In genomic region chrX:150574824-150575409, GRCh38 we compare ENCODE assay signal across 8 cellular contexts. TPM values are rescaled to one million over a fixed set of nuclear protein-coding genes. Genes with fewer than 3 reads are reported as not detected.
DNase-seq lines count a peak whose midpoint lies in the region; ATAC-seq, FAIRE-seq and TF ChIP-seq lines count a peak whose summit lies in the region.

No MANE protein-coding gene starts in this region.

- in situ Hi-C loops in GM12878 (cut with MboI), result no loop called here

- H3K27me3 ChIP-seq in GM12878 (replicated peaks in 1 of 2; ENCODE audit: control insufficient read depth in 2 of 2, insufficient read depth in 2 of 2, low read length in 1 of 2) (no peaks in the 10 kb centered on the region), heart right ventricle (no peaks in the 10 kb centered on the region)

- intact Hi-C loops in CD14-positive monocyte (cut with micrococcal nuclease), result loop anchor here in 1 of 2 donors (10.0 kb wide), 1 partner anchor 610 kb away; no protein-coding TSS in a partner anchor
- intact Hi-C loops in GM12878 (cut with micrococcal nuclease; ENCODE audit: unreplicated experiment), result loop anchor here (2.0 to 5.0 kb wide), 2 partner anchors 32 to 122 kb away; no protein-coding TSS in a partner anchor
- intact Hi-C loops in lower leg skin (cut with DNase I; ENCODE audit: low total_unique reads), result no loop called here
- intact Hi-C loops in heart right ventricle (cut with DNase I), result loop anchor here in 3 of 10 donors (10.0 kb wide), 3 partner anchors 70 to 610 kb away; partner anchors contain the start of gene MAMLD1 (in 1 of the 3)

- H3K27me3 Mint-ChIP-seq in CD14-positive monocyte (ENCODE audit: low read depth in 3 of 3), result peaks cover 0 to 9% (median 0%) of the 10 kb centered on the region in 3 donors

- no peak for TF ChIP-seq RAD21 in GM12878 (IDR thresholded peaks at IDR 0.05; ENCODE audit: insufficient read depth, low read depth, low read length)

- peak overlapping the region; percentile 76 to 88 (median 86) for H3K27ac Mint-ChIP-seq in CD14-positive monocyte

- H3K4me3 Mint-ChIP-seq in CD14-positive monocyte, result peak overlapping the region; percentile 52 to 67

- H3K9me3 ChIP-seq in GM12878 (replicated peaks; ENCODE audit: control insufficient read depth, insufficient read depth, low read length) (peaks cover 2% of the 10 kb centered on the region; the same call in 1 of the 3 replicates), heart right ventricle (peaks cover 0 to 10% (median 0%) of the 10 kb centered on the region in 11 donors)

- peak; percentile 84 for FAIRE-seq in GM12878 (lab: Jason Lieb, UNC)

- TF ChIP-seq EP300 in GM12878 (IDR thresholded peaks at IDR 0.05; ENCODE audit: borderline replicate concordance in 1 of 2, control insufficient read depth in 1 of 2, low read depth in 2 of 2, low read length in 2 of 2), result no peak

- peak overlapping the region; percentile 74 for H3K4me2 ChIP-seq in GM12878 (ENCODE audit: control insufficient read depth, insufficient read depth)

- peak; percentile 33 for ATAC-seq in GM19324 (IDR thresholded peaks at IDR 0.05; ENCODE audit: low FRiP score, unreplicated experiment)
- ATAC-seq in HG03196 (IDR thresholded peaks at IDR 0.05; ENCODE audit: unreplicated experiment), result peak; percentile 66
- peak; percentile 69 for ATAC-seq in GM12878
- no peak for ATAC-seq in heart right ventricle

- TF ChIP-seq POLR2A in GM12878 (IDR thresholded peaks at IDR 0.05; ENCODE audit: low read depth, low read length) (no peak), lower leg skin (IDR thresholded peaks at IDR 0.05) (no peak)

- BruUV-seq in GM12878 (replicated peaks; lab: Mats Ljungman, UMichigan), result no TSS peak

- H3K79me2 ChIP-seq in GM12878 (ENCODE audit: control insufficient read depth, insufficient read depth, low read length), result no peaks in the 10 kb centered on the region; the same call in 1 of the 2 replicates

- H3K4me1 ChIP-seq in GM12878 (ENCODE audit: control insufficient read depth, insufficient read depth, low read length) (peaks cover 14% of the 10 kb centered on the region; the same call in 1 of the 2 replicates), heart right ventricle (peaks cover 0 to 61% (median 15%) of the 10 kb centered on the region in 9 donors)

- SMC1A ChIA-PET in GM12878 (lab: Charles Lee; ENCODE audit: uncharacterized antibody, unreplicated experiment), result interaction anchor here (1.3 to 2.1 kb wide), 3 partner anchors 12 to 94 kb away, joined by 4 to 6 read pairs (median 4); no protein-coding TSS in a partner anchor

- no peak for TF ChIP-seq CTCF in CD14-positive monocyte (IDR thresholded peaks at IDR 0.05)
- TF ChIP-seq CTCF in GM12878 (IDR thresholded peaks at IDR 0.05 in 2 of 3, conservative IDR thresholded peaks at IDR 0.05 in 1 of 3; ENCODE audit: control insufficient read depth in 2 of 3, extremely low read depth in 1 of 3, insufficient read depth in 1 of 3, low read depth in 3 of 3, low read length in 3 of 3), result no peak
- TF ChIP-seq CTCF in lower leg skin (IDR thresholded peaks at IDR 0.05), result no peak
- no peak for TF ChIP-seq CTCF in heart right ventricle (IDR thresholded peaks at IDR 0.05)

- peak overlapping the region; percentile 9; the same call in 1 of the 2 replicates for H3K9ac ChIP-seq in GM12878 (ENCODE audit: control insufficient read depth, insufficient read depth, low read length)

- H2AFZ ChIP-seq in GM12878 (ENCODE audit: control insufficient read depth, low read depth, low read length), result no peak overlapping the region

- no peak for DNase-seq in CD14-positive monocyte (ENCODE audit: low spot score)
- no peak for DNase-seq in GM12878 (ENCODE audit: low read depth, low spot score)
- DNase-seq in lower leg skin (ENCODE audit: low spot score in 2 of 2), result no peak
- no peak for DNase-seq in SW 1271 (lab: John Stamatoyannopoulos, UW)
- no peak for DNase-seq in heart right ventricle
- no peak for DNase-seq in NCI-H2029 (lab: John Stamatoyannopoulos, UW)

- peaks cover 73% of the 10 kb centered on the region for H3K4me1 Mint-ChIP-seq in CD14-positive monocyte

- H4K20me1 ChIP-seq in GM12878 (ENCODE audit: control insufficient read depth, insufficient read depth), result no peaks in the 10 kb centered on the region

- POLR2A ChIA-PET in GM12878 (lab: Charles Lee), result no interaction called here

- under 1% methylated on average over 9 of the region's 9 CpGs for WGBS in GM12878 (ENCODE audit: insufficient coverage, insufficient replicate concordance, low lambda C conversion rate, missing lambda C conversion rate)
- WGBS in lower leg skin, 2 donors, result 36 to 37% methylated on average over 9 of the region's 9 CpGs
- WGBS in heart right ventricle, 2 donors, result 62 to 65% methylated on average over 9 of the region's 9 CpGs

- H3K4me3 ChIP-seq in GM12878, result peak overlapping the region; percentile 34; the same call in 1 of the 2 replicates
- no peak overlapping the region for H3K4me3 ChIP-seq in lower leg skin (ENCODE audit: low read depth, poor library complexity, severe bottlenecking)
- peak overlapping the region in 1 of 10 donors; percentile 22 for H3K4me3 ChIP-seq in heart right ventricle

- CTCF ChIA-PET in GM12878 (lab: Yijun Ruan, JAX), result interaction anchor here (1.3 kb wide), 1 partner anchor 12 kb away, joined by 6 read pairs; no protein-coding TSS in a partner anchor

- no peaks in the 10 kb centered on the region for H3K36me3 ChIP-seq in GM12878 (ENCODE audit: control insufficient read depth in 2 of 2, insufficient read depth in 2 of 2, low read length in 1 of 2)
- no peaks in the 10 kb centered on the region for H3K36me3 ChIP-seq in heart right ventricle

- peaks cover 0 to 6% (median 0%) of the 10 kb centered on the region in 7 donors for H3K9me3 Mint-ChIP-seq in CD14-positive monocyte

- H3K27ac ChIP-seq in GM12878 (ENCODE audit: control insufficient read depth, insufficient read depth), result peak overlapping the region; percentile 34
- peak overlapping the region in 1 of 10 donors; percentile 63 for H3K27ac ChIP-seq in heart right ventricle

- RAD21 ChIA-PET in GM12878 (lab: Charles Lee; ENCODE audit: unreplicated experiment), result interaction anchor here (1.6 kb wide), 1 partner anchor 96 kb away, joined by 3 read pairs; no protein-coding TSS in a partner anchor

- no peaks in the 10 kb centered on the region for H3K36me3 Mint-ChIP-seq in CD14-positive monocyte

TF ChIP-seq in GM12878, 131 proteins besides CTCF, POLR2A, EP300 and RAD21:
- TF ChIP-seq SUPT20H (IDR thresholded peaks at IDR 0.05; ENCODE audit: borderline replicate concordance, control insufficient read depth, low read depth, low read length) (no peak), CREM (IDR thresholded peaks at IDR 0.05; ENCODE audit: low read depth) (0 out of 2 replicates have a peak, but pooled peaks have one; percentile 13), JUNB (IDR thresholded peaks at IDR 0.05) (peak; percentile 27), ETV6 (conservative IDR thresholded peaks at IDR 0.05 in 1 of 2, IDR thresholded peaks at IDR 0.05 in 1 of 2; ENCODE audit: borderline replicate concordance in 1 of 2, low read depth in 1 of 2) (peak in 1 of 2 experiments; percentile 73; a peak in 2 of 4 replicates), BMI1 (IDR thresholded peaks at IDR 0.05; ENCODE audit: borderline replicate concordance) (no peak)
TF ChIP-seq in GM12878: peak in this region for 3.

RNA-seq across cellular contexts. Expression of gene MTM1, which starts 6.5 kb away (rescaled TPM):
- 10 to 100 TPM; 17.0 to 23.4 TPM for polyA plus RNA-seq in CD14-positive monocyte
- total RNA-seq in GM12878 (2013; cell fraction: nucleolus; rRNA removed), result 13.8 and 14.0 TPM in 2 replicates
- 6.4 and 13.3 TPM in 2 replicates for total RNA-seq in GM12878 (2014; rRNA removed)
- 8.5 and 8.9 TPM in 2 replicates for total RNA-seq in GM12878 (2014; rRNA removed; fragmentation: Illumina TruSeq; extraction: Trizol)
- total RNA-seq in GM12878 (2021), result 9.1 and 9.2 TPM in 2 replicates
- polyA plus RNA-seq in GM12878 (2011; ENCODE audit: low read depth), result 1.8 TPM
- polyA plus RNA-seq in GM12878 (2011; rRNA removed), result 3.9 and 5.9 TPM in 2 replicates
- 1.2 TPM in 2 replicates for polyA plus RNA-seq in GM12878 (2011; cell fraction: cytosol; rRNA removed)
- polyA plus RNA-seq in GM12878 (2011; cell fraction: nucleus; rRNA removed), result 1.6 and 2.3 TPM in 2 replicates
- 2.8 and 3.7 TPM in 2 replicates for polyA plus RNA-seq in GM12878 (2012)
- 7.9 and 10.8 TPM in 2 replicates for polyA plus RNA-seq in GM12878 (2014; fragmentation: Illumina TruSeq; extraction: Trizol)
- 1 to 10 TPM; 3.9 to 5.3 TPM for polyA plus RNA-seq in GM12878 (2014; fragmentation: Nextera tagmentation; extraction: Ambion mirVana)
- 4.9 and 6.6 TPM in 2 replicates for polyA plus RNA-seq in GM12878 (2014; rRNA removed)
- 10 to 100 TPM; 10.6 to 11.4 TPM for polyA plus RNA-seq in GM12878 (2016; fragmentation: Nextera tagmentation; extraction: Ambion mirVana)
- 1.6 and 8.9 TPM in 2 replicates for polyA minus RNA-seq in GM12878 (2011; rRNA and poly(A)+ RNA removed)
- 0.53 and 0.83 TPM in 2 replicates for polyA minus RNA-seq in GM12878 (2011; cell fraction: cytosol; rRNA and poly(A)+ RNA removed)
- 3.5 and 4.2 TPM in 2 replicates for polyA minus RNA-seq in GM12878 (2011; cell fraction: nucleus; rRNA and poly(A)+ RNA removed)
- total RNA-seq in lower leg skin, result 10 to 100 TPM; 11.0 to 21.0 (median 14.1) TPM
- 10 to 100 TPM in 6 of 10 donors, 1 to 10 TPM in 4; 9.2 to 14.0 (median 11.2) TPM for total RNA-seq in heart right ventricle
- polyA plus RNA-seq in heart right ventricle, result 1 to 10 TPM; 2.4 to 4.1 TPM

Comparison
In these comparisons a context has a peak if more than half of its experiments do, and no peak if none do; other contexts are left out.
1. ATAC-seq: peak in GM19324 (single experiment), HG03196 (single experiment) and GM12878 (single experiment); none in heart right ventricle (0 of 8).